In the genomic region with DNA sequence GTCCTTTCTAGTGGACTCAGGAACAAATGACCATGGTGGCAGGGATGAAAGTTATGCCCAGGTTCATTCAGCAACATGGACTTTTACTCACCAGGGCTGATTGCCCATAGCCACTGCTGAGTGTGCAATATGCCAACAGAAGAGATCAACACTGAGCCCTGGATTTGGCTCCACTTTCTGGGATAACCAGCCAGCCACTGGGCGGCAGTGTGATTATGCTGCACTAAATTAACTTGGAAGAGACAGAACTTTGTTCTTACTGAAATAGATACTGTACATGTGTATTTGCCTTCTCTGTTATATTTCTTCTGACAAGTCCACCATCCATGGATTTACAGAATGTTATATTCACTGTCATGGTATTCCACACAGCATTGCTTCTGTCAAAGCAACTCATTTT, we compare ENCODE assay signal across 1 cellular context.
TF ChIP-seq lines count a peak whose summit lies in the region.

No MANE protein-coding gene starts in this region.

TF ChIP-seq in HCT116, 20 proteins besides CTCF, POLR2A, EP300 and RAD21:
- TF ChIP-seq SRF (IDR thresholded peaks at IDR 0.05; ENCODE audit: low read depth) (no peak), EZH2 (IDR thresholded peaks at IDR 0.05) (no peak), TCF7L2 (IDR thresholded peaks at IDR 0.05; ENCODE audit: borderline replicate concordance, extremely low read depth, insufficient read depth, insufficient read length) (no peak), CBX3 (IDR thresholded peaks at IDR 0.05; ENCODE audit: low read depth) (no peak), ELF1 (IDR thresholded peaks at IDR 0.05; ENCODE audit: borderline replicate concordance, low read depth) (no peak), CEBPB (IDR thresholded peaks at IDR 0.05; ENCODE audit: low read depth) (no peak), SP1 (IDR thresholded peaks at IDR 0.05; ENCODE audit: low read depth) (no peak), FOSL1 (IDR thresholded peaks at IDR 0.05; ENCODE audit: low read depth) (no peak), ZFX (IDR thresholded peaks at IDR 0.05) (no peak), EGR1 (IDR thresholded peaks at IDR 0.05; ENCODE audit: low read depth) (no peak), JUND (IDR thresholded peaks at IDR 0.05) (no peak), ZNF274 (IDR thresholded peaks at IDR 0.05; ENCODE audit: low read depth, low read length) (no peak), YY1 (IDR thresholded peaks at IDR 0.05; ENCODE audit: extremely low read depth, insufficient replicate concordance, low read depth, low read length) (no peak), EZH2phosphoT487 (IDR thresholded peaks at IDR 0.05; ENCODE audit: borderline replicate concordance) (no peak), POLR2AphosphoS5 (IDR thresholded peaks at IDR 0.05; ENCODE audit: low read depth, low read length) (no peak)
- TF ChIP-seq, protein P1, sequence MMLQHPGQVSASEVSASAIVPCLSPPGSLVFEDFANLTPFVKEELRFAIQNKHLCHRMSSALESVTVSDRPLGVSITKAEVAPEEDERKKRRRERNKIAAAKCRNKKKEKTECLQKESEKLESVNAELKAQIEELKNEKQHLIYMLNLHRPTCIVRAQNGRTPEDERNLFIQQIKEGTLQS (IDR thresholded peaks at IDR 0.05) = no peak
- TF ChIP-seq, protein P2, sequence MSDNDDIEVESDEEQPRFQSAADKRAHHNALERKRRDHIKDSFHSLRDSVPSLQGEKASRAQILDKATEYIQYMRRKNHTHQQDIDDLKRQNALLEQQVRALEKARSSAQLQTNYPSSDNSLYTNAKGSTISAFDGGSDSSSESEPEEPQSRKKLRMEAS (IDR thresholded peaks at IDR 0.05) = no peak
- TF ChIP-seq, protein P3, sequence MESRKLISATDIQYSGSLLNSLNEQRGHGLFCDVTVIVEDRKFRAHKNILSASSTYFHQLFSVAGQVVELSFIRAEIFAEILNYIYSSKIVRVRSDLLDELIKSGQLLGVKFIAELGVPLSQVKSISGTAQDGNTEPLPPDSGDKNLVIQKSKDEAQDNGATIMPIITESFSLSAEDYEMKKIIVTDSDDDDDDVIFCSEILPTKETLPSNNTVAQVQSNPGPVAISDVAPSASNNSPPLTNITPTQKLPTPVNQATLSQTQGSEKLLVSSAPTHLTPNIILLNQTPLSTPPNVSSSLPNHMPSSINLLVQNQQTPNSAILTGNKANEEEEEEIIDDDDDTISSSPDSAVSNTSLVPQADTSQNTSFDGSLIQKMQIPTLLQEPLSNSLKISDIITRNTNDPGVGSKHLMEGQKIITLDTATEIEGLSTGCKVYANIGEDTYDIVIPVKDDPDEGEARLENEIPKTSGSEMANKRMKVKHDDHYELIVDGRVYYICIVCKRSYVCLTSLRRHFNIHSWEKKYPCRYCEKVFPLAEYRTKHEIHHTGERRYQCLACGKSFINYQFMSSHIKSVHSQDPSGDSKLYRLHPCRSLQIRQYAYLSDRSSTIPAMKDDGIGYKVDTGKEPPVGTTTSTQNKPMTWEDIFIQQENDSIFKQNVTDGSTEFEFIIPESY (IDR thresholded peaks at IDR 0.05; ENCODE audit: extremely low read depth, insufficient replicate concordance, low read length) = no peak
- TF ChIP-seq, protein P4, sequence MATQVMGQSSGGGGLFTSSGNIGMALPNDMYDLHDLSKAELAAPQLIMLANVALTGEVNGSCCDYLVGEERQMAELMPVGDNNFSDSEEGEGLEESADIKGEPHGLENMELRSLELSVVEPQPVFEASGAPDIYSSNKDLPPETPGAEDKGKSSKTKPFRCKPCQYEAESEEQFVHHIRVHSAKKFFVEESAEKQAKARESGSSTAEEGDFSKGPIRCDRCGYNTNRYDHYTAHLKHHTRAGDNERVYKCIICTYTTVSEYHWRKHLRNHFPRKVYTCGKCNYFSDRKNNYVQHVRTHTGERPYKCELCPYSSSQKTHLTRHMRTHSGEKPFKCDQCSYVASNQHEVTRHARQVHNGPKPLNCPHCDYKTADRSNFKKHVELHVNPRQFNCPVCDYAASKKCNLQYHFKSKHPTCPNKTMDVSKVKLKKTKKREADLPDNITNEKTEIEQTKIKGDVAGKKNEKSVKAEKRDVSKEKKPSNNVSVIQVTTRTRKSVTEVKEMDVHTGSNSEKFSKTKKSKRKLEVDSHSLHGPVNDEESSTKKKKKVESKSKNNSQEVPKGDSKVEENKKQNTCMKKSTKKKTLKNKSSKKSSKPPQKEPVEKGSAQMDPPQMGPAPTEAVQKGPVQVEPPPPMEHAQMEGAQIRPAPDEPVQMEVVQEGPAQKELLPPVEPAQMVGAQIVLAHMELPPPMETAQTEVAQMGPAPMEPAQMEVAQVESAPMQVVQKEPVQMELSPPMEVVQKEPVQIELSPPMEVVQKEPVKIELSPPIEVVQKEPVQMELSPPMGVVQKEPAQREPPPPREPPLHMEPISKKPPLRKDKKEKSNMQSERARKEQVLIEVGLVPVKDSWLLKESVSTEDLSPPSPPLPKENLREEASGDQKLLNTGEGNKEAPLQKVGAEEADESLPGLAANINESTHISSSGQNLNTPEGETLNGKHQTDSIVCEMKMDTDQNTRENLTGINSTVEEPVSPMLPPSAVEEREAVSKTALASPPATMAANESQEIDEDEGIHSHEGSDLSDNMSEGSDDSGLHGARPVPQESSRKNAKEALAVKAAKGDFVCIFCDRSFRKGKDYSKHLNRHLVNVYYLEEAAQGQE (IDR thresholded peaks at IDR 0.05; ENCODE audit: low read depth) = no peak
